21 cellular contexts compared by ENCODE assay signal in the genomic region with DNA sequence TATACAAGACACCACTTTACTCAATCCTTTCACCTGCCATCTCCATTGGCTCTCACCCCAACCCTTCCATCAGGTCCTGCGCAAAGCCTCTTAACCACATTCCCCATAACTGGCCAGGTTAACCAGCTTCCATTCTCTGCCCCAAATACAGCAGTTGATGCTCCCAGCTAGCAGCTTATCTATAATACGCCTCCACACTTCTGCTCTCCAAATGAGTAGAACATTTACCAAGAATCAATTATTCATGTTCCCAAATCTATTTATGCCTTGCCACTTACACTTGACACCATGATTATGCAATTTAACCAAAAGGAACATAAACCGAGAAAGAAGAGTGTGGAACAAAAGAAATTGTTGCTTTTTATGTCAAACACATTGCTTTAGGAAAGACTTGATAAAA.
"Had no signal": no experiment of that assay in that cellular context is flagged by ENCODE, and none has a peak within 500 bp of the region (broad histone marks: within the 10 kb centered on the region; RNA-seq: fewer than 3 reads in every experiment).

No MANE protein-coding gene starts in this region.

- H3K79me2 ChIP-seq: hepatocyte had no signal

- H3K36me3 Mint-ChIP-seq: activated naive CD4-positive, alpha-beta T cell treated with anti-CD3 and anti-CD28 coated beads, Interleukin-2, amount 50 U/mL, for 72 hours had no signal

- ATAC-seq: foreskin keratinocyte, left colon had no signal

- H3K36me3 ChIP-seq: adrenal gland, colonic mucosa, transverse colon had no signal

- DNase-seq: activated CD4-positive, alpha-beta T cell treated with anti-CD3 and anti-CD28 coated beads, Interleukin-2, amount 50 U/mL, for 1 hour; activated CD8-positive, alpha-beta memory T cell treated with anti-CD3 and anti-CD28 coated beads for 24 hours; activated CD8-positive, alpha-beta memory T cell treated with anti-CD3 and anti-CD28 coated beads, Interleukin-2, amount 50 U/mL, for 48 hours; activated gamma-delta T cell treated with Interleukin-2 at 50 U/mL for 16 hours; adrenal gland; colonic mucosa; foreskin keratinocyte; left colon; midbrain; nephron progenitor cell; posterior cingulate gyrus; retina; stimulated activated CD4-positive, alpha-beta T cell treated with anti-CD3 and anti-CD28 coated beads, Interleukin-12 subunit alpha, Interleukin-12 subunit beta, amount 100 ng/mL, for 4 hours; stimulated activated CD4-positive, alpha-beta T cell treated with anti-CD3 and anti-CD28 coated beads, Interleukin-1b, Interleukin-23, amount 100 ng/mL, for 48 hours; stimulated activated naive CD4-positive, alpha-beta T cell; T1000; transverse colon had no signal

- H3K27ac Mint-ChIP-seq: activated naive CD4-positive, alpha-beta T cell treated with anti-CD3 and anti-CD28 coated beads, Interleukin-2, amount 50 U/mL, for 72 hours; nephron progenitor cell had no signal

- H3K4me2 ChIP-seq: hepatocyte had no signal

- H3K27ac ChIP-seq: colonic mucosa, foreskin keratinocyte, hepatocyte had no signal

- H3K9me3 ChIP-seq: adrenal gland, colonic mucosa, transverse colon had no signal

- H3K4me3 Mint-ChIP-seq: nephron progenitor cell had no signal

- H3K4me3 ChIP-seq: adrenal gland, colonic mucosa, hepatocyte, lung, transverse colon had no signal

- H2AFZ ChIP-seq: hepatocyte had no signal

- H3K4me1 ChIP-seq: colonic mucosa had no signal

- H3K9me3 Mint-ChIP-seq: activated naive CD4-positive, alpha-beta T cell treated with anti-CD3 and anti-CD28 coated beads, Interleukin-2, amount 50 U/mL, for 72 hours; nephron progenitor cell had no signal

- H3K27me3 ChIP-seq: adrenal gland, colonic mucosa, foreskin keratinocyte, hepatocyte, transverse colon had no signal

- FAIRE-seq: islet of Langerhans had no signal
